ENCODE assay signal across 12 cellular contexts in the genomic region with DNA sequence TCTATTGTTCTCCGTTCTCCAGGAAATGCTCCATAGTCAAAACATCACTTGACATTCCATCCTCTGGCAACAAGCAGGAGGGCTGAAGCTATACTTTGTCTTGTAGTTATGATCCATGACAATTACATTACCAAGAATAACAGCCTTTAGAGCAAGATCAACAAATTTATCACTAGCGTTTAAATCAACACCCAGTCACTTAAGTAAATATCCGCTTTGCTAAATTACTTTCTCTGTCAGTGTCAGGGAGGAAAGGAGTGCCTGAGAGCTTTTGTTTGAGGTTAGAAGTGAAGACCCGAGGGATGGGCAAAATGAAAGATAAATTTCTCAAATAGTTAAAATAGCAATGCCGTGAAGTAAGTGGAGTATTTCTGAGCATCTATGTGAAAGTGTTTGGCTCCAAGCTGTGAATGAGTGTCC.
DNase-seq lines count a peak whose midpoint lies in the region; ATAC-seq and TF ChIP-seq lines count a peak whose summit lies in the region.
"Had no signal": no experiment of that assay in that cellular context is flagged by ENCODE, and none has a peak within 500 bp of the region (broad histone marks: within the 10 kb centered on the region; RNA-seq: fewer than 3 reads in every experiment).

No MANE protein-coding gene starts in this region.

- no peak overlapping the region for H3K27ac Mint-ChIP-seq in activated naive CD8-positive, alpha-beta T cell treated with anti-CD3 and anti-CD28 coated beads, Interleukin-2, amount 50 U/mL, for 24 hours

- H3K4me3 Mint-ChIP-seq in activated naive CD8-positive, alpha-beta T cell treated with anti-CD3 and anti-CD28 coated beads, Interleukin-2, amount 50 U/mL, for 24 hours = no peak overlapping the region
- H3K4me3 Mint-ChIP-seq: CD14-positive monocyte had no signal

- H3K9me3 Mint-ChIP-seq in activated naive CD8-positive, alpha-beta T cell treated with anti-CD3 and anti-CD28 coated beads, Interleukin-2, amount 50 U/mL, for 24 hours = no peaks in the 10 kb centered on the region

- H3K4me3 ChIP-seq in cardiac fibroblast (replicated peaks in 1 of 2; ENCODE audit: low read depth in 2 of 2, low read length in 2 of 2) = no peak overlapping the region

- no peak for TF ChIP-seq CTCF in cardiac fibroblast (IDR thresholded peaks at IDR 0.05; ENCODE audit: low read depth, low read length)

- no peaks in the 10 kb centered on the region for H3K4me1 Mint-ChIP-seq in activated naive CD8-positive, alpha-beta T cell treated with anti-CD3 and anti-CD28 coated beads, Interleukin-2, amount 50 U/mL, for 24 hours

- ATAC-seq in activated naive CD8-positive, alpha-beta T cell treated with anti-CD3 and anti-CD28 coated beads, Interleukin-2, amount 50 U/mL, for 24 hours = no peak

- H3K36me3 Mint-ChIP-seq in activated naive CD8-positive, alpha-beta T cell treated with anti-CD3 and anti-CD28 coated beads, Interleukin-2, amount 50 U/mL, for 24 hours (ENCODE audit: low read depth) = no peaks in the 10 kb centered on the region
- H3K36me3 Mint-ChIP-seq: CD14-positive monocyte had no signal

- peak; percentile 70 for DNase-seq in Daoy (ENCODE audit: low read depth)
- DNase-seq in NCI-H2196 (lab: John Stamatoyannopoulos, UW; ENCODE audit: unreplicated experiment) = peak; percentile 30
- peak; percentile 42 to 50 for DNase-seq in cardiac fibroblast (ENCODE audit: low read depth in 2 of 2)
- DNase-seq in myocyte (ENCODE audit: low read depth) = peak; percentile 59
- DNase-seq in activated naive CD4-positive, alpha-beta T cell treated with Interleukin-2 at 50 U/mL for 16 hours = no peak
- DNase-seq in T-helper 9 cell = no peak
- no peak for DNase-seq in middle frontal gyrus (ENCODE audit: extremely low spot score, low spot score)
- no peak for DNase-seq in activated naive CD8-positive, alpha-beta T cell treated with anti-CD3 and anti-CD28 coated beads, Interleukin-2, amount 50 U/mL, for 24 hours
- DNase-seq: activated CD8-positive, alpha-beta memory T cell treated with anti-CD3 and anti-CD28 coated beads, Interleukin-2, amount 50 U/mL, for 4 hours; caudate nucleus; NCI-H82 had no signal

- no peaks in the 10 kb centered on the region for H3K27me3 Mint-ChIP-seq in activated naive CD8-positive, alpha-beta T cell treated with anti-CD3 and anti-CD28 coated beads, Interleukin-2, amount 50 U/mL, for 24 hours

Comparison
In these comparisons a context has a peak if more than half of its experiments do, and no peak if none do; other contexts are left out.
1. DNase-seq: peak in Daoy (single experiment), NCI-H2196 (single experiment), cardiac fibroblast (2 of 2) and myocyte (single experiment); none in activated naive CD4-positive, alpha-beta T cell treated with Interleukin-2 at 50 U/mL for 16 hours (single experiment), T-helper 9 cell (single experiment), middle frontal gyrus (single experiment) and activated naive CD8-positive, alpha-beta T cell treated with anti-CD3 and anti-CD28 coated beads, Interleukin-2, amount 50 U/mL, for 24 hours (single experiment).